In the genomic region with DNA sequence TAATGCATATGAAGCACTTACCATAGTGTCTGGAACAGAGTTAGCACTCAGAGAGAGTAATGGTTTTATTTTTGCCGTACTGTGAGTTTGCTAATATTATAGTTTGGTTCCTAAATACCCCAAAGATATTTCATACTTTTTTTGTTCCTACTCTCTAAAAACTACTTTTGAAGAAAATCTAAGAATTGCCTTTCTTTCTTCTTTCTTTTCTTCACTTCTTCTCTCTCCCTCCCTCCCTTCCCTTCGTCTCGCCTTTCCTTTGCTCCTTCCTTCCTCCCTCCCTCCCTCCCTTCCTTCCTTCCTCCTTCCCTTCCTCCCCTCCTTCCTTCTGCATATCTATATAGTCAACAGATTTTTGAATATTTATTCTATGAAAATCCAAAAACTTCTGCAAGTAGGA, we compare ENCODE assay signal across 33 cellular contexts.
"Had no signal": no experiment of that assay in that cellular context is flagged by ENCODE, and none has a peak within 500 bp of the region (broad histone marks: within the 10 kb centered on the region; RNA-seq: fewer than 3 reads in every experiment).

No MANE protein-coding gene starts in this region.

- DNase-seq: Karpas-422, Kasumi-1, MG63, MM.1S, MV-4-11, NCI-H1048, NCI-H1092, NCI-H1092 treated with DMSO at 0.1 percent for 48 hours, NCI-H1105, NCI-H1105 treated with DMSO at 0.1 percent for 48 hours, NCI-H1417 treated with DMSO at 0.1 percent for 48 hours, NCI-H1436, NCI-H1436 treated with DMSO at 0.1 percent for 48 hours, NCI-H146, NCI-H1694, NCI-H1694 treated with DMSO at 0.1 percent for 48 hours, NCI-H187, NCI-H187 treated with DMSO at 0.1 percent for 48 hours, NCI-H1930, NCI-H2029, NCI-H2029 treated with DMSO at 0.1 percent for 48 hours, NCI-H2081, NCI-H2081 treated with DMSO at 0.1 percent for 48 hours, NCI-H2107, NCI-H2171, NCI-H2171 treated with DMSO at 0.1 percent for 48 hours, NCI-H2227 treated with DMSO at 0.1 percent for 48 hours, NCI-H226, NCI-H345, NCI-H446, NCI-H446 treated with DMSO at 0.1 percent for 48 hours, NCI-H510A, NCI-H510A treated with DMSO at 0.1 percent for 48 hours had no signal

- H3K27me3 ChIP-seq: MG63 had no signal

- H3K4me3 ChIP-seq: MG63 had no signal

- H3K9me3 ChIP-seq: MG63 had no signal

- H3K36me3 ChIP-seq: MG63 had no signal
